Comparison of ENCODE assay signal across 18 cellular contexts in genomic region chr11:11422291-11423128, GRCh38.
A peak's percentile ranks its signal among the peaks of the same experiment; 100 is the strongest.
DNase-seq lines count a peak whose midpoint lies in the region; ATAC-seq and TF ChIP-seq lines count a peak whose summit lies in the region.
"Had no signal": no experiment of that assay in that cellular context is flagged by ENCODE, and none has a peak within 500 bp of the region (broad histone marks: within the 10 kb centered on the region; RNA-seq: fewer than 3 reads in every experiment).

No MANE protein-coding gene starts in this region.

- H2AFZ ChIP-seq in GM23338 = no peak overlapping the region

- H3K27me3 ChIP-seq in GM23338 (ENCODE audit: insufficient read depth) (no peaks in the 10 kb centered on the region), left lung (peaks cover 0 to 36% of the 10 kb centered on the region in 2 donors)
- H3K27me3 ChIP-seq: tibial artery had no signal

- 0 out of 2 replicates have a peak overlapping the region, but pooled peaks have one; percentile 10 for H3K27ac Mint-ChIP-seq in GM23338
- H3K27ac Mint-ChIP-seq: WTC11 had no signal

- peaks cover 22% of the 10 kb centered on the region for H3K4me1 Mint-ChIP-seq in GM23338

- no peak for TF ChIP-seq CTCF in GM23338 (conservative IDR thresholded peaks at IDR 0.05; ENCODE audit: low read depth in 2 of 2)
- TF ChIP-seq CTCF in left lung (IDR thresholded peaks at IDR 0.05) = no peak

- H4K20me1 ChIP-seq in GM23338 (replicated peaks; ENCODE audit: insufficient read depth) = no peaks in the 10 kb centered on the region; the same call in 1 of the 2 replicates

- no peak overlapping the region for H3K4me3 ChIP-seq in GM23338
- no peak overlapping the region for H3K4me3 ChIP-seq in left lung
- H3K4me3 ChIP-seq: skin epidermis, tibial artery had no signal

- H3K27ac ChIP-seq in GM23338 (ENCODE audit: low read depth) = no peak overlapping the region
- no peak overlapping the region for H3K27ac ChIP-seq in left lung
- H3K27ac ChIP-seq: skin epidermis, tibial artery had no signal

- H3K9me3 Mint-ChIP-seq in GM23338 = no peaks in the 10 kb centered on the region
- H3K9me3 Mint-ChIP-seq: WTC11 had no signal

- H3K36me3 ChIP-seq in GM23338 (ENCODE audit: insufficient read depth) (no peaks in the 10 kb centered on the region), left lung (no peaks in the 10 kb centered on the region)
- H3K36me3 ChIP-seq: tibial artery had no signal

- peaks cover 6% of the 10 kb centered on the region; the same call in 1 of the 2 replicates for H3K9me2 ChIP-seq in GM23338 (ENCODE audit: insufficient read depth)

- peaks cover 5% of the 10 kb centered on the region for H3K27me3 Mint-ChIP-seq in GM23338 (ENCODE audit: insufficient read depth, low read depth, poor library complexity)

- H3K79me2 ChIP-seq in GM23338 (replicated peaks; ENCODE audit: insufficient read depth) = no peaks in the 10 kb centered on the region

- no peaks in the 10 kb centered on the region; the same call in 2 of the 3 replicates for H3K36me3 Mint-ChIP-seq in GM23338 (ENCODE audit: low read depth)
- H3K36me3 Mint-ChIP-seq: WTC11 had no signal

- no peaks in the 10 kb centered on the region for H3F3A ChIP-seq in GM23338 (replicated peaks; ENCODE audit: low read depth)

- no peaks in the 10 kb centered on the region for H3K9me3 ChIP-seq in left lung
- H3K9me3 ChIP-seq: tibial artery had no signal

- intact Hi-C loops in left lung (cut with DNase I) = no loop called here

- ATAC-seq in GM23338 (no peak), left lung (peak; percentile 76), HG03469 (IDR thresholded peaks at IDR 0.05; ENCODE audit: unreplicated experiment) (no peak), GM18498 (IDR thresholded peaks at IDR 0.05; ENCODE audit: unreplicated experiment) (no peak)

- no peaks in the 10 kb centered on the region for H3K4me1 ChIP-seq in GM23338 (ENCODE audit: insufficient read depth)
- peaks cover 0 to 4% of the 10 kb centered on the region in 2 donors for H3K4me1 ChIP-seq in left lung

- H3K4me3 Mint-ChIP-seq in GM23338 = no peak overlapping the region
- H3K4me3 Mint-ChIP-seq: WTC11 had no signal

- H3K4me2 ChIP-seq in GM23338 = no peak overlapping the region

- DNase-seq in GM23338 (ENCODE audit: low spot score) (no peak), NCI-H146 treated with DMSO at 0.1 percent for 48 hours (lab: John Stamatoyannopoulos, UW; ENCODE audit: unreplicated experiment) (peak; percentile 76), astrocyte of the hippocampus (ENCODE audit: low read depth, low spot score) (peak; percentile 32), left lung (no peak), NCI-H1048 (lab: John Stamatoyannopoulos, UW) (no peak)
- no peak for DNase-seq in activated CD8-positive, alpha-beta memory T cell treated with anti-CD3 and anti-CD28 coated beads, Interleukin-2, amount 50 U/mL, for 4 hours
- DNase-seq: activated naive CD4-positive, alpha-beta T cell; AML-193; aorta; erythroblast; glutamatergic neuron; midbrain; NCI-H524; tibial artery had no signal

TF ChIP-seq in GM23338, 12 proteins besides CTCF, POLR2A, EP300 and RAD21 (continues in another document):
- TF ChIP-seq CREB1 (CRISPR knock-in tag; IDR thresholded peaks at IDR 0.05; ENCODE audit: low read depth) (no peak), EZH2phosphoT487 (IDR thresholded peaks at IDR 0.05; ENCODE audit: unreplicated experiment) (no peak), ETS1 (IDR thresholded peaks at IDR 0.05) (no peak), STAT1 (IDR thresholded peaks at IDR 0.05; ENCODE audit: unreplicated experiment) (no peak), REST (IDR thresholded peaks at IDR 0.05; ENCODE audit: unreplicated experiment) (no peak), JUNB (IDR thresholded peaks at IDR 0.05; ENCODE audit: unreplicated experiment) (no peak), NANOG (IDR thresholded peaks at IDR 0.05; ENCODE audit: borderline replicate concordance) (no peak), ZNF331 (CRISPR knock-in tag; IDR thresholded peaks at IDR 0.05; ENCODE audit: low read depth) (no peak), POLR2AphosphoS5 (IDR thresholded peaks at IDR 0.05; ENCODE audit: low read depth) (no peak)

Comparison
In these comparisons a context has a peak if more than half of its experiments do, and no peak if none do; other contexts are left out.
1. DNase-seq: peak in NCI-H146 treated with DMSO at 0.1 percent for 48 hours (single experiment) and astrocyte of the hippocampus (single experiment); none in GM23338 (single experiment), left lung (0 of 2), activated CD8-positive, alpha-beta memory T cell treated with anti-CD3 and anti-CD28 coated beads, Interleukin-2, amount 50 U/mL, for 4 hours (single experiment) and NCI-H1048 (single experiment).